3 cellular contexts compared by ENCODE assay signal in genomic region chr5:166185232-166185631, GRCh38.
TF ChIP-seq lines count a peak whose summit lies in the region.

No MANE protein-coding gene starts in this region.

TF ChIP-seq in HepG2, 621 proteins besides CTCF, POLR2A, EP300 and RAD21:
- TF ChIP-seq MAFF (IDR thresholded peaks at IDR 0.05; ENCODE audit: low read depth, low read length) (peak; percentile 44), MAFK (conservative IDR thresholded peaks at IDR 0.05 in 1 of 2, IDR thresholded peaks at IDR 0.05 in 1 of 2; ENCODE audit: low read length in 2 of 2) (peak in 1 of 2 experiments; percentile 73; a peak in 2 of 4 replicates), SOX13 (IDR thresholded peaks at IDR 0.05) (no peak), SOX13 (CRISPR knock-in tag; conservative IDR thresholded peaks at IDR 0.05 in 1 of 2, IDR thresholded peaks at IDR 0.05 in 1 of 2) (no peak)

TF ChIP-seq in IMR-90, 13 proteins besides CTCF, POLR2A, EP300 and RAD21:
- TF ChIP-seq MAFK (IDR thresholded peaks at IDR 0.05; ENCODE audit: low read depth, low read length) (peak; percentile 73), MXI1 (IDR thresholded peaks at IDR 0.05; ENCODE audit: borderline replicate concordance, low read depth, low read length) (no peak), USF2 (IDR thresholded peaks at IDR 0.05; ENCODE audit: low read depth, low read length) (no peak)

TF ChIP-seq in neural cell, 6 proteins besides CTCF, POLR2A, EP300 and RAD21:
- no peak for TF ChIP-seq TAF1 (IDR thresholded peaks at IDR 0.05; ENCODE audit: low read depth)
- TF ChIP-seq SMC3 (conservative IDR thresholded peaks at IDR 0.05; ENCODE audit: poor library complexity), result no peak
- no peak for TF ChIP-seq EZH2 (IDR thresholded peaks at IDR 0.05; ENCODE audit: borderline replicate concordance, insufficient read depth, low read length, poor library complexity, severe bottlenecking)
- peak; percentile 10 for TF ChIP-seq POLR2AphosphoS5 (IDR thresholded peaks at IDR 0.05)
- no peak for TF ChIP-seq REST (IDR thresholded peaks at IDR 0.05; ENCODE audit: borderline replicate concordance)
- no peak for TF ChIP-seq MXI1 (conservative IDR thresholded peaks at IDR 0.05; ENCODE audit: poor library complexity, severe bottlenecking)
